12 cellular contexts compared by ENCODE assay signal in genomic region chr21:34128124-34128523, GRCh38. TPM values are rescaled to one million over a fixed set of nuclear protein-coding genes. Genes with fewer than 3 reads are reported as not detected.
DNase-seq lines count a peak whose midpoint lies in the region; ATAC-seq and TF ChIP-seq lines count a peak whose summit lies in the region.
"Had no signal": no experiment of that assay in that cellular context is flagged by ENCODE, and none has a peak within 500 bp of the region (broad histone marks: within the 10 kb centered on the region; RNA-seq: fewer than 3 reads in every experiment).

No MANE protein-coding gene starts in this region.

- peaks cover 15% of the 10 kb centered on the region for H4K20me1 ChIP-seq in GM23338 (replicated peaks; ENCODE audit: insufficient read depth)

- no peak overlapping the region for H2AFZ ChIP-seq in GM23338

- CTCF ChIA-PET in RWPE1 (lab: Yijun Ruan, JAX), result interaction anchor here (1.1 kb wide), 1 partner anchor 204 kb away, joined by 3 read pairs; no protein-coding TSS in a partner anchor

- DNase-seq in GM23338 (ENCODE audit: low spot score) (no peak), RWPE1 (ENCODE audit: low spot score) (no peak), heart left ventricle (no peak), sciatic nerve (ENCODE audit: low spot score) (no peak), NCI-H2196 treated with DMSO at 0.1 percent for 48 hours (lab: John Stamatoyannopoulos, UW; ENCODE audit: unreplicated experiment) (no peak), NAMALWA (ENCODE audit: low spot score) (no peak)
- DNase-seq: activated CD8-positive, alpha-beta memory T cell treated with anti-CD3 and anti-CD28 coated beads for 24 hours; body of pancreas; DMS 273 treated with DMSO at 0.1 percent for 48 hours; NCI-H748 treated with DMSO at 0.1 percent for 48 hours had no signal

- H3K36me3 ChIP-seq in GM23338 (ENCODE audit: insufficient read depth) (no peaks in the 10 kb centered on the region), heart left ventricle (peaks cover 0 to 26% (median 13%) of the 10 kb centered on the region in 9 donors)
- H3K36me3 ChIP-seq: ovary had no signal

- 0 out of 2 replicates have a peak overlapping the region, but pooled peaks have one; percentile 26 for H3K27ac Mint-ChIP-seq in GM23338

- WGBS in heart left ventricle, 4 donors, result 67 to 75% (median 72%) methylated on average over 6 of the region's 6 CpGs

- ATAC-seq in GM23338 (peak; percentile 16), heart left ventricle (peak in 2 of 4 donors; percentile 15 to 25), sciatic nerve (peak; percentile 75), HG03159 (IDR thresholded peaks at IDR 0.05; ENCODE audit: unreplicated experiment) (no peak)
- ATAC-seq: body of pancreas had no signal

- no peak for TF ChIP-seq POLR2A in heart left ventricle (IDR thresholded peaks at IDR 0.05)

- peaks cover 63% of the 10 kb centered on the region for H3K4me1 ChIP-seq in GM23338 (ENCODE audit: insufficient read depth)
- peaks cover 4 to 66% (median 47%) of the 10 kb centered on the region in 12 donors for H3K4me1 ChIP-seq in heart left ventricle

- intact Hi-C loops in heart left ventricle (cut with DNase I), result loop anchor here in 3 of 10 donors (2.0 to 5.0 kb wide), 2 partner anchors 219 kb away; no protein-coding TSS in a partner anchor
- intact Hi-C loops in sciatic nerve (cut with DNase I), result no loop called here

- peaks cover 13% of the 10 kb centered on the region; the same call in 1 of the 2 replicates for H3F3A ChIP-seq in GM23338 (replicated peaks; ENCODE audit: low read depth)

- peaks cover 39% of the 10 kb centered on the region for H3K36me3 Mint-ChIP-seq in GM23338 (ENCODE audit: low read depth)

- no peak overlapping the region for H3K4me3 ChIP-seq in GM23338
- no peak overlapping the region for H3K4me3 ChIP-seq in heart left ventricle
- H3K4me3 ChIP-seq: body of pancreas, ovary had no signal

- H3K9me3 Mint-ChIP-seq in GM23338, result no peaks in the 10 kb centered on the region

- H3K27me3 ChIP-seq in GM23338 (ENCODE audit: insufficient read depth) (no peaks in the 10 kb centered on the region), heart left ventricle (no peaks in the 10 kb centered on the region)
- H3K27me3 ChIP-seq: body of pancreas, ovary had no signal

- H3K4me1 Mint-ChIP-seq in GM23338, result peaks cover 67% of the 10 kb centered on the region

- H3K27ac ChIP-seq in GM23338 (ENCODE audit: low read depth) (peak overlapping the region; percentile 95; the same call in 1 of the 2 replicates), RWPE1 (peak overlapping the region; percentile 24; the same call in 1 of the 2 replicates), heart left ventricle (peak overlapping the region in 7 of 12 donors; percentile 38 to 91 (median 78))

- TF ChIP-seq CTCF in GM23338 (conservative IDR thresholded peaks at IDR 0.05; ENCODE audit: low read depth in 2 of 2) (no peak), RWPE1 (conservative IDR thresholded peaks at IDR 0.05; ENCODE audit: low read depth) (no peak), heart left ventricle (IDR thresholded peaks at IDR 0.05) (no peak)

- H3K27me3 Mint-ChIP-seq in GM23338 (ENCODE audit: insufficient read depth, low read depth, poor library complexity), result peaks cover 7% of the 10 kb centered on the region

- peaks cover 14% of the 10 kb centered on the region for H3K9me2 ChIP-seq in GM23338 (ENCODE audit: insufficient read depth)

- POLR2A ChIA-PET in RWPE1 (lab: Yijun Ruan, JAX; ENCODE audit: low non-redundant PET), result no interaction called here

- no peak overlapping the region; the same call in 1 of the 2 replicates for H3K4me2 ChIP-seq in GM23338

- peaks cover 91% of the 10 kb centered on the region for H3K79me2 ChIP-seq in GM23338 (replicated peaks; ENCODE audit: insufficient read depth)

- no peaks in the 10 kb centered on the region for H3K9me3 ChIP-seq in heart left ventricle
- H3K9me3 ChIP-seq: body of pancreas, ovary had no signal

- H3K4me3 Mint-ChIP-seq in GM23338, result no peak overlapping the region

TF ChIP-seq in GM23338, 12 proteins besides CTCF, POLR2A, EP300 and RAD21:
- TF ChIP-seq EZH2phosphoT487 (IDR thresholded peaks at IDR 0.05; ENCODE audit: unreplicated experiment) (no peak), ZNF114 (CRISPR knock-in tag; IDR thresholded peaks at IDR 0.05) (no peak), CREB1 (CRISPR knock-in tag; IDR thresholded peaks at IDR 0.05; ENCODE audit: low read depth) (no peak), JUNB (IDR thresholded peaks at IDR 0.05; ENCODE audit: unreplicated experiment) (no peak)

RNA-seq across cellular contexts. Expression of gene MRPS6, which starts 54.7 kb away (rescaled TPM):
- total RNA-seq in GM23338 (2014; rRNA removed; shearing (Covaris generic)), result 80.5 and 103 TPM in 2 replicates
- polyA plus RNA-seq in GM23338 (2016; fragmentation: Nextera tagmentation; extraction: Ambion mirVana), result 232 and 242 TPM in 2 replicates
- 10 to 100 TPM; 21.8 to 59.8 (median 35.6) TPM for total RNA-seq in heart left ventricle
- polyA plus RNA-seq in heart left ventricle, result 10 to 100 TPM; 52.0 to 61.7 TPM
- total RNA-seq in sciatic nerve, result 142 TPM

RNA-seq across cellular contexts. Expression of gene SLC5A3, which starts 54.7 kb away (rescaled TPM):
- 31.7 and 32.7 TPM in 2 replicates for total RNA-seq in GM23338 (2014; rRNA removed; shearing (Covaris generic))
- polyA plus RNA-seq in GM23338 (2016; fragmentation: Nextera tagmentation; extraction: Ambion mirVana) (5.7 and 6.2 TPM in 2 replicates), heart left ventricle (1 to 10 TPM; 1.1 to 2.0 TPM)
- total RNA-seq in heart left ventricle (1 to 10 TPM; 2.4 to 6.2 (median 3.6) TPM), sciatic nerve (67.7 TPM)

Comparison
In these comparisons a context has a peak if more than half of its experiments do, and no peak if none do; other contexts are left out.
1. H3K27ac ChIP-seq: peak in every context shown above with its lines; median percentile 95 in GM23338; 78 in heart left ventricle; 24 in RWPE1.